Comparison of ENCODE assay signal across 26 cellular contexts in the genomic region with DNA sequence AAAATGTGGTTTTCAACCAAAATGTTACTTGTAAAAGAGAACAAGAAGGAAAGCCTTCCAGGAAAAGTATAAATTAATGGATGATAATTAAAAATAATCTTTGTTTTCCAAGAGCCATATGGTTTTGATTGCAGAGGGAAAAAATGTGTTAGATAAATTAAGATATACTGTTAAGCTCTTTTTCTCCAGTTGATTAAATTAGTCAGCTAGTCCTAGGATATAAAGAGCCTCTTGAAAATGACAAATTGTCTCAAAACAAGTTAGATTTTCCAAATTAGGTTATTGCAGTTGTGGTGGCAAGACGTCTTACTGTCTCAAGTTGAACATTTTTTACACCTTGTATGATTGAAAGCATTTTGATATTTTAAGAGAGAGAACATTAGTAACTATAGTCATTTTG.
"Had no signal": no experiment of that assay in that cellular context is flagged by ENCODE, and none has a peak within 500 bp of the region (broad histone marks: within the 10 kb centered on the region; RNA-seq: fewer than 3 reads in every experiment).

No MANE protein-coding gene starts in this region.

- H3K27me3 ChIP-seq: neural progenitor cell, ovary, right lobe of liver, sigmoid colon, thyroid gland, tibial nerve, upper lobe of left lung, vagina had no signal

- H3K4me3 ChIP-seq: neural progenitor cell, ovary, psoas muscle, right lobe of liver, sigmoid colon, thoracic aorta, thyroid gland, tibial nerve, upper lobe of left lung, vagina had no signal

- H3K9me3 ChIP-seq: ovary, psoas muscle, right lobe of liver, sigmoid colon, thoracic aorta, thyroid gland, tibial nerve, upper lobe of left lung, vagina had no signal

- H3K4me1 ChIP-seq: neural progenitor cell, psoas muscle, right lobe of liver, thyroid gland, tibial nerve, upper lobe of left lung, vagina had no signal

- H3K9ac ChIP-seq: neural progenitor cell had no signal

- ATAC-seq: naive thymus-derived CD4-positive, alpha-beta T cell; natural killer cell; psoas muscle; right cardiac atrium; right lobe of liver; stimulated activated memory B cell treated with anti-CD40 and anti-IgM and Interleukin-4, amounts not matched to agents 10 μg/mL and 1 μg/mL and 100 μg/mL, for 72 hours; stimulated activated naive CD8-positive, alpha-beta T cell treated with anti-CD3 and anti-CD28 coated beads, Interleukin-15, amount 100 ng/mL, for 72 hours; stimulated activated naive CD8-positive, alpha-beta T cell treated with anti-CD3 and anti-CD28 coated beads, Interleukin-15, Interleukin-2, amounts not matched to agents 100 U/mL and 50 U/mL, for 24 hours had no signal

- DNase-seq: naive thymus-derived CD4-positive, alpha-beta T cell; natural killer cell; occipital lobe; ovary; psoas muscle; right cardiac atrium; right lobe of liver; sigmoid colon; small intestine; stimulated activated CD4-positive, alpha-beta T cell treated with anti-CD3 and anti-CD28 coated beads, Interleukin-15, amount 100 ng/mL, for 24 hours; stimulated activated CD4-positive, alpha-beta T cell treated with anti-CD3 and anti-CD28 coated beads, Interleukin-4, amount 100 ng/mL, for 1 hour; stimulated activated CD4-positive, alpha-beta T cell treated with anti-CD3 and anti-CD28 coated beads, Interleukin-4, amount 100 ng/mL, for 4 hours; stimulated activated CD8-positive, alpha-beta memory T cell treated with anti-CD3 and anti-CD28 coated beads, Interleukin-4, amount 100 ng/mL, for 48 hours; stimulated activated naive CD4-positive, alpha-beta T cell; stimulated activated naive CD8-positive, alpha-beta T cell treated with anti-CD3 and anti-CD28 coated beads, Interleukin-15, amount 100 ng/mL, for 72 hours; stimulated activated naive CD8-positive, alpha-beta T cell treated with anti-CD3 and anti-CD28 coated beads, Interleukin-15, Interleukin-2, amounts not matched to agents 100 U/mL and 50 U/mL, for 24 hours; substantia nigra; thyroid gland; trophoblast cell; upper lobe of left lung had no signal

- H3K27ac ChIP-seq: neural progenitor cell, ovary, psoas muscle, right lobe of liver, sigmoid colon, thoracic aorta, thyroid gland, tibial nerve, upper lobe of left lung, vagina had no signal

- H3K4me2 ChIP-seq: neural progenitor cell had no signal

- FAIRE-seq: urothelium cell line had no signal

- H3K36me3 ChIP-seq: neural progenitor cell, right lobe of liver, thoracic aorta, thyroid gland had no signal
